In the genomic region with DNA sequence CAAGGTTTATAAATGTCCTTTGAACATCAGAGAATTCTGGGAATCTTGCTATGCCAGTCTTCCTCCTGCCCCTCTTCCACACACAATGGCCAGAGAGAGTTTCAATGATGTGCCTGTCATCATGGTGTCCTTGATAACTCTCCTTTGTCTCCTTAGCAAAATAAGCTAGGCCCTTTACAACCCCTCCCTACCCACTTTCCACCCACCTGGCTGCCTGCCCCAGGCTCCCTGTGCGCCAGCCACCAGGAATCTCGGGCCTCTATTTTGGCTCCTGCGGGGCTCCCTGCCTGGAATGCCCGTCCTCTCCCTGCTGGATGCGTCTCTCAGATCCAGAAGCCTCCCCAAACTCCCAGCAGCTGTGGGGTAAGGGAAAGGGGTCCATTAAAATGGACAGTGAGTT, we compare ENCODE assay signal across 29 cellular contexts.
"Had no signal": no experiment of that assay in that cellular context is flagged by ENCODE, and none has a peak within 500 bp of the region (broad histone marks: within the 10 kb centered on the region; RNA-seq: fewer than 3 reads in every experiment).

No MANE protein-coding gene starts in this region.

- H3K36me3 ChIP-seq: heart right ventricle, pancreas, prostate gland, right lobe of liver, stomach, thyroid gland, transverse colon, upper lobe of left lung, vagina had no signal

- H3K4me3 Mint-ChIP-seq: mesothelial cell of epicardium; nephron; neural crest cell; stimulated activated memory B cell treated with anti-CD40 and anti-IgM and Interleukin-4, amounts not matched to agents 10 μg/mL and 1 μg/mL and 100 μg/mL, for 72 hours had no signal

- H3K27ac ChIP-seq: heart right ventricle, hepatocyte, pancreas, prostate gland, right lobe of liver, stomach, testis, thyroid gland, transverse colon, upper lobe of left lung, vagina had no signal

- H2AFZ ChIP-seq: hepatocyte had no signal

- H3K4me1 Mint-ChIP-seq: naive B cell; neural crest cell; stimulated activated memory B cell treated with anti-CD40 and anti-IgM and Interleukin-4, amounts not matched to agents 10 μg/mL and 1 μg/mL and 100 μg/mL, for 72 hours had no signal

- H3K79me2 ChIP-seq: hepatocyte had no signal

- H3K4me1 ChIP-seq: pancreas, prostate gland, right lobe of liver, stomach, thyroid gland, transverse colon, upper lobe of left lung, vagina had no signal

- DNase-seq: heart right ventricle; islet precursor cell; mesendoderm; naive B cell; nucleus accumbens; pancreas; posterior cingulate gyrus; retina; right lobe of liver; stimulated activated CD4-positive, alpha-beta T cell treated with anti-CD3 and anti-CD28 coated beads, Interleukin-1b, Interleukin-23, amount 100 ng/mL, for 48 hours; stimulated activated CD4-positive, alpha-beta T cell treated with anti-CD3 and anti-CD28 coated beads, Interleukin-2, amount 100 ng/mL, for 48 hours; stimulated activated CD4-positive, alpha-beta T cell treated with anti-CD3 and anti-CD28 coated beads, Interleukin-4, amount 100 ng/mL, for 4 hours; stimulated activated CD8-positive, alpha-beta memory T cell treated with anti-CD3 and anti-CD28 coated beads, Interleukin-4, amount 100 ng/mL, for 48 hours; stimulated activated naive CD8-positive, alpha-beta T cell treated with anti-CD3 and anti-CD28 coated beads, Interleukin-15, Interleukin-2, amounts not matched to agents 100 U/mL and 50 U/mL, for 24 hours; stomach; testis; thyroid gland; transverse colon had no signal

- H3K4me3 ChIP-seq: heart right ventricle, hepatocyte, lung, pancreas, prostate gland, right lobe of liver, smooth muscle cell, stomach, testis, thyroid gland, transverse colon, upper lobe of left lung, vagina had no signal

- H3K27me3 ChIP-seq: pancreas, right lobe of liver, testis, thyroid gland, upper lobe of left lung, vagina had no signal

- H3K27ac Mint-ChIP-seq: mesothelial cell of epicardium; naive B cell; nephron; stimulated activated memory B cell treated with anti-CD40 and anti-IgM and Interleukin-4, amounts not matched to agents 10 μg/mL and 1 μg/mL and 100 μg/mL, for 72 hours had no signal

- H3K9me3 ChIP-seq: pancreas, prostate gland, right lobe of liver, testis, thyroid gland, vagina had no signal

- H3K4me2 ChIP-seq: hepatocyte, smooth muscle cell had no signal

- ATAC-seq: left lobe of liver; pancreas; right lobe of liver; stimulated activated memory B cell treated with anti-CD40 and anti-IgM and Interleukin-4, amounts not matched to agents 10 μg/mL and 1 μg/mL and 100 μg/mL, for 72 hours; stimulated activated naive CD8-positive, alpha-beta T cell treated with anti-CD3 and anti-CD28 coated beads, Interleukin-15, Interleukin-2, amounts not matched to agents 100 U/mL and 50 U/mL, for 24 hours had no signal
